ENCODE assay signal across 1 cellular context in genomic region chr22:38924197-38924952, GRCh38.
TF ChIP-seq lines count a peak whose summit lies in the region.

No MANE protein-coding gene starts in this region.

TF ChIP-seq in HEK293, 187 proteins besides CTCF, POLR2A, EP300 and RAD21 (continued from another document and continues in another):
- 0 out of 2 replicates have a peak, but pooled peaks have one; percentile 16 for TF ChIP-seq ZNF518A (tag by site-specific recombination; conservative IDR thresholded peaks at IDR 0.05; ENCODE audit: low read depth)
- no peak for TF ChIP-seq ZSCAN18 (tag by site-specific recombination; IDR thresholded peaks at IDR 0.05)
- TF ChIP-seq EGR2 (tag by site-specific recombination; IDR thresholded peaks at IDR 0.05; ENCODE audit: low read depth): no peak
- TF ChIP-seq ZSCAN30 (tag by site-specific recombination; IDR thresholded peaks at IDR 0.05): no peak
- no peak for TF ChIP-seq ZFP3 (tag by site-specific recombination; IDR thresholded peaks at IDR 0.05; ENCODE audit: low read depth)
- TF ChIP-seq HIC1 (tag by site-specific recombination; IDR thresholded peaks at IDR 0.05): no peak
- TF ChIP-seq ZBTB26 (tag by site-specific recombination; optimal IDR thresholded peaks at IDR 0.05): no peak
- TF ChIP-seq ZNF221 (tag by site-specific recombination; IDR thresholded peaks at IDR 0.05; ENCODE audit: borderline replicate concordance): no peak
- no peak for TF ChIP-seq ZNF610 (tag by site-specific recombination; IDR thresholded peaks at IDR 0.05; ENCODE audit: borderline replicate concordance)
- TF ChIP-seq ZNF391 (tag by site-specific recombination; IDR thresholded peaks at IDR 0.05; ENCODE audit: borderline replicate concordance, low read depth): peak; percentile 55; the same call in 1 of the 2 replicates
- TF ChIP-seq ZNF488 (tag by site-specific recombination; IDR thresholded peaks at IDR 0.05): no peak
- no peak for TF ChIP-seq ZNF433 (tag by site-specific recombination; IDR thresholded peaks at IDR 0.05; ENCODE audit: low read depth)
- TF ChIP-seq ZSCAN5A (tag by site-specific recombination; IDR thresholded peaks at IDR 0.05): no peak
- TF ChIP-seq ZNF426 (tag by site-specific recombination; IDR thresholded peaks at IDR 0.05): no peak
- no peak for TF ChIP-seq ZNF560 (tag by site-specific recombination; IDR thresholded peaks at IDR 0.05; ENCODE audit: borderline replicate concordance)
- no peak for TF ChIP-seq ZNF585B (tag by site-specific recombination; IDR thresholded peaks at IDR 0.05)
- no peak for TF ChIP-seq ZNF704 (tag by site-specific recombination; IDR thresholded peaks at IDR 0.05)
- no peak for TF ChIP-seq ZNF544 (tag by site-specific recombination; IDR thresholded peaks at IDR 0.05)
- TF ChIP-seq ZNF26 (tag by site-specific recombination; IDR thresholded peaks at IDR 0.05): no peak
- no peak for TF ChIP-seq ZNF768 (tag by site-specific recombination; IDR thresholded peaks at IDR 0.05)
- peak; percentile 47; the same call in 1 of the 2 replicates for TF ChIP-seq KLF8 (tag by site-specific recombination; IDR thresholded peaks at IDR 0.05)
- no peak for TF ChIP-seq KLF16 (tag by site-specific recombination; IDR thresholded peaks at IDR 0.05)
- TF ChIP-seq ZNF2 (tag by site-specific recombination; IDR thresholded peaks at IDR 0.05): peak; percentile 67; the same call in 1 of the 2 replicates
- TF ChIP-seq ZNF155 (tag by site-specific recombination; IDR thresholded peaks at IDR 0.05): no peak
- TF ChIP-seq ZNF580 (tag by site-specific recombination; IDR thresholded peaks at IDR 0.05): peak; percentile 78
- TF ChIP-seq ZSCAN23 (tag by site-specific recombination; IDR thresholded peaks at IDR 0.05): peak; percentile 50; the same call in 1 of the 2 replicates
- peak; percentile 79 for TF ChIP-seq BCL11A (tag by site-specific recombination; IDR thresholded peaks at IDR 0.05; ENCODE audit: low read depth)
- TF ChIP-seq ZNF18 (tag by site-specific recombination; IDR thresholded peaks at IDR 0.05): peak; percentile 62
- peak; percentile 59 for TF ChIP-seq PATZ1 (tag by site-specific recombination; IDR thresholded peaks at IDR 0.05)
- no peak for TF ChIP-seq AEBP2 (tag by site-specific recombination; IDR thresholded peaks at IDR 0.05; ENCODE audit: borderline replicate concordance)
- no peak for TF ChIP-seq ZNF529 (tag by site-specific recombination; IDR thresholded peaks at IDR 0.05; ENCODE audit: insufficient replicate concordance)
- peak; percentile 66 for TF ChIP-seq KLF10 (tag by site-specific recombination; IDR thresholded peaks at IDR 0.05)
- no peak; the same call in 1 of the 2 replicates for TF ChIP-seq ZFP69B (tag by site-specific recombination; IDR thresholded peaks at IDR 0.05)
- peak; percentile 62 for TF ChIP-seq WT1 (tag by site-specific recombination; IDR thresholded peaks at IDR 0.05)
- TF ChIP-seq ZNF266 (tag by site-specific recombination; IDR thresholded peaks at IDR 0.05; ENCODE audit: low read depth): no peak
- 0 out of 2 replicates have a peak, but pooled peaks have one; percentile 22 for TF ChIP-seq ZNF792 (tag by site-specific recombination; IDR thresholded peaks at IDR 0.05)
- TF ChIP-seq ZNF335 (tag by site-specific recombination; conservative IDR thresholded peaks at IDR 0.05): peak; percentile 69
